8 cellular contexts compared by ENCODE assay signal in the genomic region with DNA sequence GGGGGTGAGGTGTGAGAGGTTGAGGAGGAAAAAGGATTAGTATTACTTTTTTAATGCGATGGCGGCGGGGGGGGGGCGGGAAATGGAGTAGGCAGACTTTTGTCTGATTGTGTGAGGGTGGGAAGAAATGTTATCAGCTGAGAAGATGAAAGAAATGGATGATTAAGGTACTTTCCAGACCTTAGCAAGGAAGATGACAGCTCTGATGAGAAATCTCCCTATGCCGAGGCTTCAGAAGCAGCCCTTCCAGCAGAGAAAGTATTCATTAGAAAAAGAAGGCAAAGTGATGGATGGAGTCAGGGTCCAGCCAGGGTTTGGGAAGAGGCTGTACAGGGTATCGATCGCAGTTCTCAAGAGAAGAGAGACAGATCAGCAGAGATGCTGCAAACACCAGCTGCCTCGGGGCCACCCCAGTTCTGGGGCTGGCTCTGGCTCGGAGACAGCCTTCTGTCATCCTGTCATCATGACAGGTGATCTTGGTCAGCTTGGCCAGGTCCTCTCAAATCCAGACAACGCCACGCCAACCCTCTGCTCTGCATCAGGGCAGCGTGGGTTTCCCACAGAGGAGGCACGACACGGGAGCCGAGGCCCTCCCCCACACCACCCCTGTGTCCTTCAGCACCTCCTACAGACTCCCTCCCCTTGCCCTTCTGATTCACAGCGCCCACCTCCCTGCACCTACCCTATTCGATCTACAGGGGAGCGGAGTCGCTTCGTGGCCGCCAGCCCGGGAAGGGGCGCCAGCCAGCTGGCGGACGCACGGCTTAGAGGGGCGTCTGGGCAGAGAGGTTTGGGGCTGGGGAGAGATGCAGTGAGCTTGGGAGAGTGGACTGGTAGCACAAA. TPM values are rescaled to one million over a fixed set of nuclear protein-coding genes. Genes with fewer than 3 reads are reported as not detected.
A peak's percentile ranks its signal among the peaks of the same experiment; 100 is the strongest.
DNase-seq lines count a peak whose midpoint lies in the region; ATAC-seq and TF ChIP-seq lines count a peak whose summit lies in the region.

No MANE protein-coding gene starts in this region.

- peaks cover 15 to 27% of the 10 kb centered on the region in 2 donors for H3K4me1 Mint-ChIP-seq in stimulated activated naive B cell treated with anti-CD40 and anti-IgM and Interleukin-4, amounts not matched to agents 10 μg/mL and 1 μg/mL and 100 μg/mL, for 72 hours

- no TSS peak for BruUV-seq in mammary epithelial cell (replicated peaks; lab: Mats Ljungman, UMichigan)

- peak overlapping the region; percentile 46 for H3K4me3 ChIP-seq in BJ (ENCODE audit: low read depth, low read length)
- peak overlapping the region; percentile 41 to 51 (median 51) for H3K4me3 ChIP-seq in mammary epithelial cell (replicated peaks in 1 of 3; ENCODE audit: insufficient read depth in 1 of 3, low read depth in 2 of 3, low read length in 3 of 3)

- no peaks in the 10 kb centered on the region for H3K9me3 Mint-ChIP-seq in stimulated activated naive B cell treated with anti-CD40 and anti-IgM and Interleukin-4, amounts not matched to agents 10 μg/mL and 1 μg/mL and 100 μg/mL, for 72 hours

- WGBS in mammary epithelial cell (ENCODE audit: low coverage, missing lambda C conversion rate): 14% methylated on average over 10 of the region's 27 CpGs

- H3K9me3 ChIP-seq in mammary epithelial cell (replicated peaks; ENCODE audit: insufficient read depth, low read length): no peaks in the 10 kb centered on the region

- TF ChIP-seq CTCF in BJ (IDR thresholded peaks at IDR 0.05; ENCODE audit: insufficient read depth, low read depth, low read length): no peak
- TF ChIP-seq CTCF in mammary epithelial cell (conservative IDR thresholded peaks at IDR 0.05 in 1 of 2, IDR thresholded peaks at IDR 0.05 in 1 of 2; ENCODE audit: extremely low read depth in 1 of 2, insufficient read depth in 1 of 2, low read depth in 1 of 2, low read length in 2 of 2): no peak

- DNase-seq in BJ (ENCODE audit: low read depth) (no peak), mammary epithelial cell (no peak), amniotic stem cell (lab: John Stamatoyannopoulos, UW) (no peak)
- DNase-seq in stimulated activated naive B cell treated with anti-CD40 and anti-IgM and Interleukin-4, amounts not matched to agents 10 μg/mL and 1 μg/mL and 100 μg/mL, for 72 hours: no peak

- peaks cover 31% of the 10 kb centered on the region in 2 donors for H3K27me3 Mint-ChIP-seq in stimulated activated naive B cell treated with anti-CD40 and anti-IgM and Interleukin-4, amounts not matched to agents 10 μg/mL and 1 μg/mL and 100 μg/mL, for 72 hours

- H3K9ac ChIP-seq in mammary epithelial cell (ENCODE audit: insufficient read depth, low read length): no peak overlapping the region

- no peak overlapping the region for H3K27ac ChIP-seq in mammary epithelial cell (ENCODE audit: insufficient read depth, low read depth, low read length)
- H3K27ac ChIP-seq in layer of hippocampus (ENCODE audit: low read depth, low read length): peak overlapping the region; percentile 78

- H3K4me1 ChIP-seq in mammary epithelial cell (ENCODE audit: insufficient read depth, low read length): peaks cover 13% of the 10 kb centered on the region

- in situ Hi-C loops in mammary epithelial cell (cut with MboI; ENCODE audit: low sequenced_read_pairs in 2 of 2): no loop called here

- intact Hi-C loops in mammary epithelial cell (cut with micrococcal nuclease): no loop called here

- CTCF ChIA-PET in BJ (lab: Yijun Ruan, JAX) (interaction anchor here (0.7 to 32.2 kb wide), 5 partner anchors 11 to 219 kb away, joined by 3 to 1371 read pairs (median 12); partner anchors contain the start of genes CYB561D1 and GPR61), mammary epithelial cell (lab: Charles Lee; ENCODE audit: low non-redundant PET) (interaction anchor here (0.6 kb wide), 1 partner anchor 49 kb away, joined by 4 read pairs; no protein-coding TSS in a partner anchor)

- H3K79me2 ChIP-seq in mammary epithelial cell (ENCODE audit: insufficient read depth, low read length): peaks cover 10% of the 10 kb centered on the region

- H3K36me3 ChIP-seq in BJ (ENCODE audit: control insufficient read depth, insufficient read depth, low read length) (peaks cover 26% of the 10 kb centered on the region), mammary epithelial cell (ENCODE audit: insufficient read depth, low read length) (no peaks in the 10 kb centered on the region)

- dilution Hi-C loops in mammary epithelial cell (cut with HindIII; ENCODE audit: low sequenced_read_pairs): no loop called here

- no peaks in the 10 kb centered on the region for H3K27me3 ChIP-seq in BJ (ENCODE audit: control insufficient read depth, insufficient read depth, low read length)
- H3K27me3 ChIP-seq in mammary epithelial cell (ENCODE audit: insufficient read depth, low read length): no peaks in the 10 kb centered on the region
- no peaks in the 10 kb centered on the region for H3K27me3 ChIP-seq in layer of hippocampus (ENCODE audit: control insufficient read depth, insufficient read depth, low read length)

- H3K4me3 Mint-ChIP-seq in stimulated activated naive B cell treated with anti-CD40 and anti-IgM and Interleukin-4, amounts not matched to agents 10 μg/mL and 1 μg/mL and 100 μg/mL, for 72 hours: peak overlapping the region; percentile 97 to 99

- H3K27ac Mint-ChIP-seq in stimulated activated naive B cell treated with anti-CD40 and anti-IgM and Interleukin-4, amounts not matched to agents 10 μg/mL and 1 μg/mL and 100 μg/mL, for 72 hours: peak overlapping the region; percentile 48

- no peaks in the 10 kb centered on the region for H4K20me1 ChIP-seq in mammary epithelial cell (ENCODE audit: insufficient read depth, low read length)

- H3K4me2 ChIP-seq in mammary epithelial cell (ENCODE audit: insufficient read depth, low read depth, low read length): peak overlapping the region; percentile 100

- peak overlapping the region; percentile 92 for H2AFZ ChIP-seq in mammary epithelial cell (ENCODE audit: low read depth, low read length)

- POLR2A ChIA-PET in BJ (lab: Charles Lee): interaction anchor here (0.7 to 1.0 kb wide), 2 partner anchors 42 to 139 kb away, joined by 3 to 21 read pairs; no protein-coding TSS in a partner anchor

- ATAC-seq in GM19328 (IDR thresholded peaks at IDR 0.05; ENCODE audit: unreplicated experiment): peak; percentile 5
- ATAC-seq in HG03342 (IDR thresholded peaks at IDR 0.05; ENCODE audit: unreplicated experiment): peak; percentile 9
- ATAC-seq in SK-N-SH treated with all-trans-retinoic acid at 6 μM for 48 hours: peak; percentile 59
- ATAC-seq in stimulated activated naive B cell treated with anti-CD40 and anti-IgM and Interleukin-4, amounts not matched to agents 10 μg/mL and 1 μg/mL and 100 μg/mL, for 72 hours (replicated peaks): peak; percentile 47 to 53

- H3K36me3 Mint-ChIP-seq in stimulated activated naive B cell treated with anti-CD40 and anti-IgM and Interleukin-4, amounts not matched to agents 10 μg/mL and 1 μg/mL and 100 μg/mL, for 72 hours: peaks cover 9 to 18% of the 10 kb centered on the region in 2 donors

TF ChIP-seq in SK-N-SH treated with all-trans-retinoic acid at 6 μM for 48 hours, 23 proteins besides CTCF, POLR2A, EP300 and RAD21 (continues in another document):
- TF ChIP-seq ZFP3 (CRISPR knock-in tag; IDR thresholded peaks at IDR 0.05): no peak
- no peak for TF ChIP-seq PATZ1 (CRISPR knock-in tag; IDR thresholded peaks at IDR 0.05; ENCODE audit: borderline replicate concordance)
- TF ChIP-seq ARNTL (CRISPR knock-in tag; IDR thresholded peaks at IDR 0.05; ENCODE audit: borderline replicate concordance, low read depth): no peak
- TF ChIP-seq OSR1 (CRISPR knock-in tag; IDR thresholded peaks at IDR 0.05): no peak
- no peak for TF ChIP-seq ZFP30 (CRISPR knock-in tag; IDR thresholded peaks at IDR 0.05)
- no peak for TF ChIP-seq ZNF565 (CRISPR knock-in tag; conservative IDR thresholded peaks at IDR 0.05; ENCODE audit: low read depth)
- TF ChIP-seq ZNF8 (CRISPR knock-in tag; IDR thresholded peaks at IDR 0.05): no peak
- no peak for TF ChIP-seq PPARA (CRISPR knock-in tag; IDR thresholded peaks at IDR 0.05; ENCODE audit: borderline replicate concordance)
- TF ChIP-seq ZNF70 (CRISPR knock-in tag; IDR thresholded peaks at IDR 0.05): no peak

RNA-seq across cellular contexts. Expression of gene ATXN7L2, which starts 0.7 kb away (rescaled TPM):
- polyA plus RNA-seq in BJ (2011; rRNA removed): 5.7 and 8.7 TPM in 2 replicates
- polyA minus RNA-seq in BJ (2011; rRNA and poly(A)+ RNA removed): 6.1 and 7.6 TPM in 2 replicates
- total RNA-seq in mammary epithelial cell: 1 to 10 TPM in 1 of 2 donors, under 1 TPM in 1; 0.83 to 4.3 TPM
- 2.4 TPM for polyA plus RNA-seq in mammary epithelial cell
- 6.0 TPM for polyA minus RNA-seq in mammary epithelial cell

RNA-seq across cellular contexts. Expression of gene CYB561D1, which starts 10.9 kb away (rescaled TPM):
- polyA plus RNA-seq in BJ (2011; rRNA removed) (8.2 and 10.8 TPM in 2 replicates), mammary epithelial cell (4.6 TPM)
- 9.3 and 14.3 TPM in 2 replicates for polyA minus RNA-seq in BJ (2011; rRNA and poly(A)+ RNA removed)
- total RNA-seq in mammary epithelial cell: 1 to 10 TPM; 7.3 to 7.7 TPM
- polyA minus RNA-seq in mammary epithelial cell: 2.9 TPM

RNA-seq across cellular contexts. Expression of gene SYPL2, which starts 16.7 kb away (rescaled TPM):
- polyA plus RNA-seq in BJ (2011; rRNA removed) (58.8 and 73.1 TPM in 2 replicates), mammary epithelial cell (0.02 TPM)
- 27.8 and 31.3 TPM in 2 replicates for polyA minus RNA-seq in BJ (2011; rRNA and poly(A)+ RNA removed)
- total RNA-seq in mammary epithelial cell: not detected
- not detected for polyA minus RNA-seq in mammary epithelial cell

RNA-seq across cellular contexts. Expression of gene AMIGO1, which starts 26.5 kb away (rescaled TPM):
- polyA plus RNA-seq in BJ (2011; rRNA removed) (2.9 and 3.4 TPM in 2 replicates), mammary epithelial cell (0.10 TPM)
- polyA minus RNA-seq in BJ (2011; rRNA and poly(A)+ RNA removed): 1.8 and 3.6 TPM in 2 replicates
- total RNA-seq in mammary epithelial cell: 1 to 10 TPM; 1.8 TPM
- polyA minus RNA-seq in mammary epithelial cell: not detected

RNA-seq across cellular contexts. Expression of gene GPR61, which starts 56.7 kb away (rescaled TPM):
- polyA plus RNA-seq in BJ (2011; rRNA removed): not detected in 2 replicates
- not detected in 2 replicates for polyA minus RNA-seq in BJ (2011; rRNA and poly(A)+ RNA removed)
- under 1 TPM in 1 of 2 donors, not detected in 1; under 0.01 TPM for total RNA-seq in mammary epithelial cell
- not detected for polyA plus RNA-seq in mammary epithelial cell
- not detected for polyA minus RNA-seq in mammary epithelial cell

Comparison
In these comparisons a context has a peak if more than half of its experiments do, and no peak if none do; other contexts are left out.
1. ATAC-seq: peak in every context shown above with its lines; median percentile 59 in SK-N-SH treated with all-trans-retinoic acid at 6 μM for 48 hours; 50 in stimulated activated naive B cell treated with anti-CD40 and anti-IgM and Interleukin-4, amounts not matched to agents 10 μg/mL and 1 μg/mL and 100 μg/mL, for 72 hours; 9 in HG03342; 5 in GM19328.
2. RNA of gene SYPL2, which starts 16.7 kb away (polyA plus RNA-seq): 58.8 to 73.1 TPM in BJ; 0.02 TPM in mammary epithelial cell (single experiment); every median in the first group is over 10 times any median in the second.